ENCODE assay signal across 8 cellular contexts in the genomic region with DNA sequence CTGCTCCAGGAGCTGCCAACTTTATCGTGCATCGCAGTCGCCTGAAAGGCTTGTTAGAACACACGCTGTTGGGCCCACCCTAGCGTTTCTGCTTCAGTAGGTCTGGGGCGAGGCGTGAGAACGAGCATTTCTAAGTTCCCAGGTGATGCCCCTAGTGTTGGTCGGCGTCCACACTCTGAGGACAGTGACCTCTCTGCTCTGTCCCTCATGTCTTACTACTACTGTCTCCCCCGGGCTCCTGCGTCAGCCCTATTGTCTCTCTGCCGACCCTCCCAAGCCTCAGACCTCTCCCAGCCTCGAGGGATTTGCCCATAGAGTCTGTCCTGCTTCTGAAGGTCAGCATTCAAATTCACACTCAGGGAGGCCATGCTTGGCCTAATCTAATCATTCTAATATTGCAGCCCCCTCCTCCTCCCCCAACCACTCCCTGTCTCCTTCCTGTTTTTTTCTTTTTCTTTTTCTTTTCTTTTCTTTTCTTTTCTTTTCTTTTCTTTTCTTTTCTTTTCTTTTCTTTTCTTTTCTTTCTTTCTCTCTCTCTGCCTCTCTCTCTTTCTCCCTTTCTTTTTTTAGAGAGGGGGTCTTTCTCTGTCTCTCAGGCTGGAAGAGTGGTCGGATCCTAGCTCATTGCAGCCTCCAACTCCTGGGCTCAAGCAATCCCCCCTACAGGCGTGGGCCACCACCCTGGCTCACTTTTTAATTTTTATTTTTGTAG. TPM values are rescaled to one million over a fixed set of nuclear protein-coding genes. Genes with fewer than 3 reads are reported as not detected.
DNase-seq lines count a peak whose midpoint lies in the region; ATAC-seq and TF ChIP-seq lines count a peak whose summit lies in the region.

No MANE protein-coding gene starts in this region.

- ATAC-seq in GM19452 (IDR thresholded peaks at IDR 0.05; ENCODE audit: unreplicated experiment): peak; percentile 47
- peak; percentile 36 for ATAC-seq in HG03457 (IDR thresholded peaks at IDR 0.05; ENCODE audit: unreplicated experiment)
- ATAC-seq in lung (ENCODE audit: insufficient read depth, low FRiP score): peak; percentile 28

- no peak for TF ChIP-seq POLR2A in thyroid gland (IDR thresholded peaks at IDR 0.05)

- H3K79me2 ChIP-seq in PC-9 (ENCODE audit: low read depth): peaks cover 34% of the 10 kb centered on the region

- WGBS in lung, 2 donors: 12% methylated on average over 16 of the region's 16 CpGs
- WGBS in thyroid gland, 2 donors: 15 to 19% methylated on average over 12 to 14 of the region's 16 CpGs

- H3K4me1 ChIP-seq in ES-I3 (ENCODE audit: insufficient read depth, low read length) (no peaks in the 10 kb centered on the region; the same call in 1 of the 2 replicates), PC-9 (replicated peaks; ENCODE audit: insufficient read depth) (peaks cover 18% of the 10 kb centered on the region), lung (ENCODE audit: control insufficient read depth in 2 of 2, insufficient read depth in 2 of 2, low read length in 2 of 2) (peaks cover 0 to 4% of the 10 kb centered on the region in 2 donors), thyroid gland (peaks cover 4 to 13% of the 10 kb centered on the region in 2 donors)

- H3K4me3 ChIP-seq in PC-9 (peak overlapping the region; percentile 75), lung (peak overlapping the region; percentile 90), thyroid gland (replicated peaks in 1 of 3) (peak overlapping the region; percentile 49 to 97 (median 80))

- H3K36me3 ChIP-seq in ES-I3 (ENCODE audit: insufficient read depth, low read length): no peaks in the 10 kb centered on the region; the same call in 1 of the 2 replicates
- H3K36me3 ChIP-seq in PC-9 (ENCODE audit: low read depth): no peaks in the 10 kb centered on the region
- no peaks in the 10 kb centered on the region for H3K36me3 ChIP-seq in lung (ENCODE audit: control insufficient read depth in 2 of 2, insufficient read depth in 2 of 2, low read length in 2 of 2)
- H3K36me3 ChIP-seq in thyroid gland: no peaks in the 10 kb centered on the region

- peaks cover 6% of the 10 kb centered on the region; the same call in 1 of the 2 replicates for H3F3A ChIP-seq in PC-9 (ENCODE audit: insufficient read depth, low read depth)

- CTCF ChIA-PET in PC-9 (lab: Charles Lee): interaction anchor here (0.6 to 1.1 kb wide), 3 partner anchors 10 to 981 kb away, joined by 3 read pairs; no protein-coding TSS in a partner anchor

- no TSS peak for BruUV-seq in PC-9 (replicated peaks; lab: Mats Ljungman, UMichigan)

- H3K9ac ChIP-seq in ES-I3 (ENCODE audit: low read depth, low read length): peak overlapping the region; percentile 100

- TF ChIP-seq CTCF in PC-9 (conservative IDR thresholded peaks at IDR 0.05): no peak
- no peak for TF ChIP-seq CTCF in lung (IDR thresholded peaks at IDR 0.05; ENCODE audit: control extremely low read depth, extremely low read depth)
- TF ChIP-seq CTCF in thyroid gland (IDR thresholded peaks at IDR 0.05): peak in 2 of 6 experiments; percentile 12 to 36

- no peaks in the 10 kb centered on the region for H3K9me3 ChIP-seq in ES-I3 (ENCODE audit: control insufficient read depth, insufficient read depth, low read length)
- H3K9me3 ChIP-seq in PC-9 (ENCODE audit: insufficient read depth, low read depth): no peaks in the 10 kb centered on the region
- no peaks in the 10 kb centered on the region for H3K9me3 ChIP-seq in lung (ENCODE audit: control insufficient read depth in 2 of 2, insufficient read depth in 1 of 2, low read length in 1 of 2)
- H3K9me3 ChIP-seq in thyroid gland: no peaks in the 10 kb centered on the region

- peak overlapping the region; percentile 92 for H2AFZ ChIP-seq in PC-9

- H4K20me1 ChIP-seq in PC-9 (ENCODE audit: insufficient read depth): peaks cover 10% of the 10 kb centered on the region; the same call in 1 of the 2 replicates

- DNase-seq in PC-9 (no peak), lung (ENCODE audit: low spot score) (no peak), thyroid gland (peak in 1 of 2 donors; percentile 27), T1000 (lab: John Stamatoyannopoulos, UW) (no peak)

- no peaks in the 10 kb centered on the region for H3K9me2 ChIP-seq in PC-9 (ENCODE audit: insufficient read depth)

- POLR2A ChIA-PET in PC-9 (lab: Charles Lee; ENCODE audit: unreplicated experiment): no interaction called here

- intact Hi-C loops in PC-9 (cut with micrococcal nuclease; ENCODE audit: unreplicated experiment): no loop called here
- intact Hi-C loops in thyroid gland (cut with DNase I): no loop called here

- H3K27ac ChIP-seq in PC-9: no peak overlapping the region
- peak overlapping the region; percentile 72 for H3K27ac ChIP-seq in cingulate gyrus (ENCODE audit: low read depth, low read length)
- H3K27ac ChIP-seq in lung (ENCODE audit: low read depth in 1 of 2, low read length in 1 of 2): peak overlapping the region; percentile 93
- peak overlapping the region in 2 of 3 donors; percentile 80 to 95 for H3K27ac ChIP-seq in thyroid gland

- peak overlapping the region; percentile 93 for H3K4me2 ChIP-seq in PC-9

- no peaks in the 10 kb centered on the region for H3K27me3 ChIP-seq in PC-9 (ENCODE audit: insufficient read depth, low read depth)
- no peaks in the 10 kb centered on the region for H3K27me3 ChIP-seq in lung (ENCODE audit: control insufficient read depth, insufficient read depth)
- H3K27me3 ChIP-seq in thyroid gland: no peaks in the 10 kb centered on the region

RNA-seq across cellular contexts. Expression of a gene that starts 0.9 kb away (rescaled TPM):
- total RNA-seq in PC-9 (2021): 40.3 and 49.8 TPM in 2 replicates
- 10 to 100 TPM in 1 of 2 donors, 1 to 10 TPM in 1; 9.2 to 11.5 TPM for total RNA-seq in lung
- 1 to 10 TPM; 3.1 to 5.6 TPM for polyA plus RNA-seq in lung
- total RNA-seq in thyroid gland: 10 to 100 TPM; 13.2 to 16.3 (median 13.4) TPM
